26 cellular contexts compared by ENCODE assay signal in genomic region chr21:35370071-35370470, GRCh38.
DNase-seq lines count a peak whose midpoint lies in the region; ATAC-seq, FAIRE-seq and TF ChIP-seq lines count a peak whose summit lies in the region.
"Had no signal": no experiment of that assay in that cellular context is flagged by ENCODE, and none has a peak within 500 bp of the region (broad histone marks: within the 10 kb centered on the region; RNA-seq: fewer than 3 reads in every experiment).

No MANE protein-coding gene starts in this region.

- ATAC-seq in DND-41 (ENCODE audit: insufficient read depth, low read depth), result peak; percentile 37; the same call in 1 of the 3 replicates
- ATAC-seq in stimulated activated memory B cell treated with anti-CD40 and anti-IgM and Interleukin-4, amounts not matched to agents 10 μg/mL and 1 μg/mL and 100 μg/mL, for 72 hours, result no peak
- no peak for ATAC-seq in HG03442 (IDR thresholded peaks at IDR 0.05; ENCODE audit: unreplicated experiment)
- ATAC-seq: A549; CD8-positive, alpha-beta T cell had no signal

- no peak for TF ChIP-seq CTCF in DND-41 (IDR thresholded peaks at IDR 0.05; ENCODE audit: borderline replicate concordance, extremely low read depth, low read length, poor library complexity, severe bottlenecking)
- no peak for TF ChIP-seq CTCF in bronchial epithelial cell (IDR thresholded peaks at IDR 0.05; ENCODE audit: insufficient read depth, low read length, severe bottlenecking)

- no peaks in the 10 kb centered on the region for H3K9me3 Mint-ChIP-seq in stimulated activated memory B cell treated with anti-CD40 and anti-IgM and Interleukin-4, amounts not matched to agents 10 μg/mL and 1 μg/mL and 100 μg/mL, for 72 hours
- H3K9me3 Mint-ChIP-seq: CD4-positive, alpha-beta T cell; CD8-positive, alpha-beta T cell had no signal

- H3K4me3 ChIP-seq in DND-41 (ENCODE audit: low read depth in 1 of 2, low read length in 2 of 2) (no peak overlapping the region), bronchial epithelial cell (ENCODE audit: low read depth, low read length) (no peak overlapping the region)
- no peak overlapping the region for H3K4me3 ChIP-seq in Jurkat, Clone E6-1 (ENCODE audit: low read length)
- H3K4me3 ChIP-seq: A549; BLaER1 treated with 17β-estradiol and CSF1 and Interleukin-3, amounts not matched to agents 10 nM and 100 nM had no signal

- no peak overlapping the region for H3K27ac Mint-ChIP-seq in stimulated activated memory B cell treated with anti-CD40 and anti-IgM and Interleukin-4, amounts not matched to agents 10 μg/mL and 1 μg/mL and 100 μg/mL, for 72 hours
- H3K27ac Mint-ChIP-seq: B cell; CD4-positive, alpha-beta T cell; CD8-positive, alpha-beta T cell had no signal

- H3K9ac ChIP-seq in DND-41 (ENCODE audit: low read depth, low read length), result no peak overlapping the region
- H3K9ac ChIP-seq: BLaER1 treated with 17β-estradiol and CSF1 and Interleukin-3, amounts not matched to agents 10 nM and 100 nM had no signal

- no peaks in the 10 kb centered on the region for H4K20me1 ChIP-seq in DND-41 (ENCODE audit: insufficient read depth, low read length)
- H4K20me1 ChIP-seq: BLaER1 treated with 17β-estradiol and CSF1 and Interleukin-3, amounts not matched to agents 10 nM and 100 nM had no signal

- no peaks in the 10 kb centered on the region for H3K27me3 Mint-ChIP-seq in stimulated activated memory B cell treated with anti-CD40 and anti-IgM and Interleukin-4, amounts not matched to agents 10 μg/mL and 1 μg/mL and 100 μg/mL, for 72 hours
- H3K27me3 Mint-ChIP-seq: CD4-positive, alpha-beta T cell had no signal

- FAIRE-seq in bronchial epithelial cell (lab: Jason Lieb, UNC), result no peak
- FAIRE-seq: A549, D721Med, G401.6, GM12891, GM19239 had no signal

- peaks cover 6% of the 10 kb centered on the region for H3K4me1 Mint-ChIP-seq in stimulated activated memory B cell treated with anti-CD40 and anti-IgM and Interleukin-4, amounts not matched to agents 10 μg/mL and 1 μg/mL and 100 μg/mL, for 72 hours
- H3K4me1 Mint-ChIP-seq: B cell had no signal

- DNase-seq in DND-41 (no peak), SW480 (ENCODE audit: low spot score) (peak; percentile 83), bronchial epithelial cell (ENCODE audit: low read depth) (peak; percentile 51), DMS 273 (lab: John Stamatoyannopoulos, UW; ENCODE audit: unreplicated experiment) (no peak)
- peak; percentile 10 for DNase-seq in Jurkat, Clone E6-1 (ENCODE audit: low read depth, low spot score)
- DNase-seq: AML-193; Caco-2; Calu3; CD4-positive, alpha-beta T cell; CD8-positive, alpha-beta T cell; DMS 273 treated with DMSO at 0.1 percent for 48 hours; DMS153; DMS53; DMS79; GF-D8 had no signal

- H3K27me3 ChIP-seq in DND-41 (ENCODE audit: insufficient read depth, low read length, poor library complexity) (no peaks in the 10 kb centered on the region), bronchial epithelial cell (ENCODE audit: control insufficient read depth, insufficient read depth, low read length) (no peaks in the 10 kb centered on the region)
- H3K27me3 ChIP-seq: BLaER1 treated with 17β-estradiol and CSF1 and Interleukin-3, amounts not matched to agents 10 nM and 100 nM had no signal

- H2AFZ ChIP-seq in DND-41 (ENCODE audit: low read depth, low read length), result no peak overlapping the region

- no peak overlapping the region for H3K27ac ChIP-seq in DND-41 (ENCODE audit: low read length)
- H3K27ac ChIP-seq: 22Rv1; A549; BLaER1 treated with 17β-estradiol and CSF1 and Interleukin-3, amounts not matched to agents 10 nM and 100 nM; C4-2B had no signal

- H3K4me1 ChIP-seq in DND-41 (ENCODE audit: insufficient read depth, low read length), result peaks cover 6% of the 10 kb centered on the region; the same call in 1 of the 2 replicates
- H3K4me1 ChIP-seq: A549; BLaER1 treated with 17β-estradiol and CSF1 and Interleukin-3, amounts not matched to agents 10 nM and 100 nM; Caco-2 had no signal

- H3K79me2 ChIP-seq in DND-41 (ENCODE audit: insufficient read depth, low read length), result no peaks in the 10 kb centered on the region

- H3K9me3 ChIP-seq in DND-41 (ENCODE audit: insufficient read depth, low read length, severe bottlenecking), result no peaks in the 10 kb centered on the region
- H3K9me3 ChIP-seq: A549; BLaER1 treated with 17β-estradiol and CSF1 and Interleukin-3, amounts not matched to agents 10 nM and 100 nM had no signal

- no peaks in the 10 kb centered on the region for H3K36me3 Mint-ChIP-seq in stimulated activated memory B cell treated with anti-CD40 and anti-IgM and Interleukin-4, amounts not matched to agents 10 μg/mL and 1 μg/mL and 100 μg/mL, for 72 hours
- H3K36me3 Mint-ChIP-seq: CD8-positive, alpha-beta T cell had no signal

- no peak overlapping the region for H3K4me3 Mint-ChIP-seq in stimulated activated memory B cell treated with anti-CD40 and anti-IgM and Interleukin-4, amounts not matched to agents 10 μg/mL and 1 μg/mL and 100 μg/mL, for 72 hours
- H3K4me3 Mint-ChIP-seq: B cell; CD4-positive, alpha-beta T cell; CD8-positive, alpha-beta T cell had no signal

- no peaks in the 10 kb centered on the region for H3K36me3 ChIP-seq in DND-41 (ENCODE audit: insufficient read depth, low read length)
- no peaks in the 10 kb centered on the region for H3K36me3 ChIP-seq in bronchial epithelial cell (ENCODE audit: control insufficient read depth, insufficient read depth, low read length)
- H3K36me3 ChIP-seq: BLaER1 treated with 17β-estradiol and CSF1 and Interleukin-3, amounts not matched to agents 10 nM and 100 nM had no signal

- no peak overlapping the region for H3K4me2 ChIP-seq in DND-41 (ENCODE audit: insufficient read depth, low read length)
- H3K4me2 ChIP-seq: A549; BLaER1 treated with 17β-estradiol and CSF1 and Interleukin-3, amounts not matched to agents 10 nM and 100 nM had no signal

Comparison
In these comparisons a context has a peak if more than half of its experiments do, and no peak if none do; other contexts are left out.
1. DNase-seq: peak in Jurkat, Clone E6-1 (single experiment), SW480 (single experiment) and bronchial epithelial cell (single experiment); none in DND-41 (single experiment) and DMS 273 (single experiment).